ENCODE assay signal across 1 cellular context in the genomic region with DNA sequence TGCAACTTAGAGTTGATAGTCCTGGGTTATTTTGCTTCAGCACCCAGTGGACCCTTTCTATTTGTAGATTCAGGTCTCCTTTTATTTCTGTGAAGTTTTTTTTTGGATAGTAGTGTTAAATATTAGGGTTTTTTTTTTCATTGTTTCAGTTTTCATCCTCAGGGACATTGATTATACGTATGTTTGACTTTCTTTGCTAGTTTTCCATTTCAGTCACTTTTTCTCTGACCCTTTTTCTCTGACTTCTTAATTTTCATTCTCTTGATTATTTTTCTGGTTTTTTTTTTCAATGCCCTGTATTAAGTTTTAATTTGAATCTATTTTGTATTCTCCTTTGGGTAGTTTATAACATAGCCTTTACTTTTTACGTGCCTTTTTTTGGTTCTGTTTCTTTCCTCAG.
TF ChIP-seq lines count a peak whose summit lies in the region.

No MANE protein-coding gene starts in this region.

TF ChIP-seq in HepG2, 621 proteins besides CTCF, POLR2A, EP300 and RAD21 (continued from another document):
- TF ChIP-seq, protein P1, sequence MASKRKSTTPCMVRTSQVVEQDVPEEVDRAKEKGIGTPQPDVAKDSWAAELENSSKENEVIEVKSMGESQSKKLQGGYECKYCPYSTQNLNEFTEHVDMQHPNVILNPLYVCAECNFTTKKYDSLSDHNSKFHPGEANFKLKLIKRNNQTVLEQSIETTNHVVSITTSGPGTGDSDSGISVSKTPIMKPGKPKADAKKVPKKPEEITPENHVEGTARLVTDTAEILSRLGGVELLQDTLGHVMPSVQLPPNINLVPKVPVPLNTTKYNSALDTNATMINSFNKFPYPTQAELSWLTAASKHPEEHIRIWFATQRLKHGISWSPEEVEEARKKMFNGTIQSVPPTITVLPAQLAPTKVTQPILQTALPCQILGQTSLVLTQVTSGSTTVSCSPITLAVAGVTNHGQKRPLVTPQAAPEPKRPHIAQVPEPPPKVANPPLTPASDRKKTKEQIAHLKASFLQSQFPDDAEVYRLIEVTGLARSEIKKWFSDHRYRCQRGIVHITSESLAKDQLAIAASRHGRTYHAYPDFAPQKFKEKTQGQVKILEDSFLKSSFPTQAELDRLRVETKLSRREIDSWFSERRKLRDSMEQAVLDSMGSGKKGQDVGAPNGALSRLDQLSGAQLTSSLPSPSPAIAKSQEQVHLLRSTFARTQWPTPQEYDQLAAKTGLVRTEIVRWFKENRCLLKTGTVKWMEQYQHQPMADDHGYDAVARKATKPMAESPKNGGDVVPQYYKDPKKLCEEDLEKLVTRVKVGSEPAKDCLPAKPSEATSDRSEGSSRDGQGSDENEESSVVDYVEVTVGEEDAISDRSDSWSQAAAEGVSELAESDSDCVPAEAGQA (IDR thresholded peaks at IDR 0.05; ENCODE audit: low read depth): no peak
- TF ChIP-seq, protein P1 (CRISPR knock-in tag; IDR thresholded peaks at IDR 0.05; ENCODE audit: borderline replicate concordance): no peak
- TF ChIP-seq ZBED4 (CRISPR knock-in tag; IDR thresholded peaks at IDR 0.05; ENCODE audit: borderline replicate concordance) (no peak), MYNN (CRISPR knock-in tag; IDR thresholded peaks at IDR 0.05; ENCODE audit: low read depth) (no peak)
- TF ChIP-seq, protein P2, sequence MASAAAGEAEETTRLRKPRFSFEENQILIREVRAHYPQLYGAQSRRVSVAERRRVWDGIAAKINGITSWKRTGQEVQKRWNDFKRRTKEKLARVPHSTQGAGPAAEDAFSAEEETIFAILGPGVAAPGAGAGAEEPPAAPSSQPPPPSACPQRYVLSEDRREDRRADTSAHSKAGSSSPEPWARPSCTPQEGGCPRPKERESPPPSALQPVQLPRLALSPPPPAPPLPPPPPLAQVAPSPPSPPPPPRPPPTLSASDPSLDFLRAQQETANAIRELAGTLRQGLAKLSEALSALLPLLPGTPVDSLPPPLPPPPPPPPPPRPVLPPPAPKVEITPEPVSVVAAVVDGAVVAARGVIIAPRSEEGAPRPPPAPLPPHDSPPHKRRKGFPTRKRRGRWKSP (CRISPR knock-in tag; IDR thresholded peaks at IDR 0.05): no peak
TF ChIP-seq in HepG2: peak in this region for 1.
